Comparison of ENCODE assay signal across 23 cellular contexts in the genomic region with DNA sequence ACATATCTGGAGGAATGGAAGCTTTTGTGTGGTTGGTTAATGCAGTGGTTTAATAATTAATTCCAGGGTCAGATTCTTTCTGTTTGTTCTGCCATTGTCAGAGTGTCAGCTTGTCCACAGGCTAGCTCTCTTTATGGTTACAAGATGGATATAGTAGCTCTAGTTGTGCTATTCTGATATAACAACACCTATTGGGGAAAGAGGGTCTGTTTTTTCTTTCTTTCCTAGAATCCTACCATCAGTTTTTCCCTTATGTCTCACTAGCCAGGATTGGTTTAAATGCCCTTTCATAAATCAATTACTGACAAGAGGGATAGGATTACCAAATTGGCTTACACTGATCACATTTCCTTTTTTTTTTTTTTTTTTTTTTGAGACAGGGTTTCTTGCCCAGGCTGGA. TPM values are rescaled to one million over a fixed set of nuclear protein-coding genes. Genes with fewer than 3 reads are reported as not detected.
DNase-seq lines count a peak whose midpoint lies in the region; ATAC-seq and TF ChIP-seq lines count a peak whose summit lies in the region.
"Had no signal": no experiment of that assay in that cellular context is flagged by ENCODE, and none has a peak within 500 bp of the region (broad histone marks: within the 10 kb centered on the region; RNA-seq: fewer than 3 reads in every experiment).

No MANE protein-coding gene starts in this region.

- no TSS peak for BruUV-seq in Calu3 (replicated peaks; lab: Mats Ljungman, UMichigan)

- CTCF ChIA-PET in Calu3 (lab: Charles Lee) = interaction anchor here (1.1 kb wide), 1 partner anchor 370 kb away, joined by 6 read pairs; no protein-coding TSS in a partner anchor
- CTCF ChIA-PET in CD4-positive, alpha-beta T cell (lab: Charles Lee) = interaction anchor here (0.7 to 0.8 kb wide), 2 partner anchors 12 to 82 kb away, joined by 3 read pairs; no protein-coding TSS in a partner anchor

- intact Hi-C loops in Calu3 (cut with micrococcal nuclease; ENCODE audit: unreplicated experiment) = no loop called here
- intact Hi-C loops in CD4-positive, alpha-beta T cell (cut with DNase I, micrococcal nuclease) = no loop called here

- POLR2A ChIA-PET in CD4-positive, alpha-beta T cell (lab: Charles Lee) = no interaction called here

- H3K9me3 ChIP-seq in CD4-positive, alpha-beta T cell (ENCODE audit: control insufficient read depth, low read length) = no peaks in the 10 kb centered on the region
- H3K9me3 ChIP-seq: mucosa of descending colon, testis had no signal

- TF ChIP-seq CTCF in Calu3 (IDR thresholded peaks at IDR 0.05; ENCODE audit: unreplicated experiment) = no peak
- TF ChIP-seq CTCF in endothelial cell (IDR thresholded peaks at IDR 0.05; ENCODE audit: unreplicated experiment) = no peak
- no peak for TF ChIP-seq CTCF in neural crest cell (conservative IDR thresholded peaks at IDR 0.05)
- no peak for TF ChIP-seq CTCF in CD4-positive, alpha-beta T cell (IDR thresholded peaks at IDR 0.05)

- H3K27ac Mint-ChIP-seq in Calu3 (ENCODE audit: unreplicated experiment) (peak overlapping the region; percentile 33), endothelial cell (ENCODE audit: unreplicated experiment) (peak overlapping the region; percentile 11), neural crest cell (ENCODE audit: unreplicated experiment) (peak overlapping the region; percentile 31)
- H3K27ac Mint-ChIP-seq in CD4-positive, alpha-beta T cell = no peak overlapping the region
- H3K27ac Mint-ChIP-seq: B cell had no signal

- DNase-seq in Calu3 (peak; percentile 4), NCI-H146 treated with DMSO at 0.1 percent for 48 hours (lab: John Stamatoyannopoulos, UW; ENCODE audit: unreplicated experiment) (peak; percentile 6), endothelial cell (ENCODE audit: low spot score) (no peak), neural crest cell (ENCODE audit: low read depth, low spot score) (no peak), DMS 273 treated with DMSO at 0.1 percent for 48 hours (lab: John Stamatoyannopoulos, UW) (no peak)
- no peak for DNase-seq in CD4-positive, alpha-beta T cell
- DNase-seq: activated CD4-positive, alpha-beta T cell treated with anti-CD3 and anti-CD28 coated beads for 1 hour; activated naive CD4-positive, alpha-beta T cell; brain microvascular endothelial cell; DMS153; dorsolateral prefrontal cortex; hippocampal formation; kidney; mucosa of descending colon; NCI-H1048; NCI-H345; occipital lobe; SHP77 treated with DMSO at 0.1 percent for 48 hours; stimulated activated CD4-positive, alpha-beta T cell treated with anti-CD3 and anti-CD28 coated beads, Interleukin-4, amount 100 ng/mL, for 1 hour; testis had no signal

- no peaks in the 10 kb centered on the region for H3K27me3 Mint-ChIP-seq in Calu3 (ENCODE audit: unreplicated experiment)
- H3K27me3 Mint-ChIP-seq in endothelial cell (ENCODE audit: unreplicated experiment) = peaks cover 2% of the 10 kb centered on the region
- no peaks in the 10 kb centered on the region for H3K27me3 Mint-ChIP-seq in neural crest cell (ENCODE audit: low read depth)
- H3K27me3 Mint-ChIP-seq in CD4-positive, alpha-beta T cell = no peaks in the 10 kb centered on the region
- H3K27me3 Mint-ChIP-seq: B cell had no signal

- H3K4me1 Mint-ChIP-seq in Calu3 (ENCODE audit: low read depth, unreplicated experiment) (peaks cover 59% of the 10 kb centered on the region), endothelial cell (ENCODE audit: unreplicated experiment) (peaks cover 35% of the 10 kb centered on the region), neural crest cell (peaks cover 19% of the 10 kb centered on the region)
- peaks cover 95% of the 10 kb centered on the region for H3K4me1 Mint-ChIP-seq in CD4-positive, alpha-beta T cell (ENCODE audit: low read depth)

- H3K36me3 Mint-ChIP-seq in Calu3 (ENCODE audit: insufficient read depth, unreplicated experiment) = peaks cover 7% of the 10 kb centered on the region
- no peaks in the 10 kb centered on the region for H3K36me3 Mint-ChIP-seq in endothelial cell (ENCODE audit: low read depth, unreplicated experiment)
- peaks cover 25% of the 10 kb centered on the region for H3K36me3 Mint-ChIP-seq in neural crest cell (ENCODE audit: low read depth)
- H3K36me3 Mint-ChIP-seq in CD4-positive, alpha-beta T cell (ENCODE audit: low read depth) = peaks cover 23% of the 10 kb centered on the region

- no peaks in the 10 kb centered on the region for H3K27me3 ChIP-seq in CD4-positive, alpha-beta T cell (ENCODE audit: control insufficient read depth, insufficient read depth, low read length)
- H3K27me3 ChIP-seq: brain microvascular endothelial cell, dorsolateral prefrontal cortex, testis had no signal

- ATAC-seq in GM19351 (IDR thresholded peaks at IDR 0.05; ENCODE audit: unreplicated experiment) (no peak), GM21381 (IDR thresholded peaks at IDR 0.05; ENCODE audit: unreplicated experiment) (no peak)
- ATAC-seq in CD4-positive, alpha-beta T cell (ENCODE audit: poor library complexity) = no peak
- ATAC-seq: mucosa of descending colon had no signal

- no peak overlapping the region for H3K4me3 Mint-ChIP-seq in Calu3 (ENCODE audit: low read depth, unreplicated experiment)
- no peak overlapping the region for H3K4me3 Mint-ChIP-seq in endothelial cell (ENCODE audit: unreplicated experiment)
- no peak overlapping the region for H3K4me3 Mint-ChIP-seq in neural crest cell
- H3K4me3 Mint-ChIP-seq in CD4-positive, alpha-beta T cell = no peak overlapping the region
- H3K4me3 Mint-ChIP-seq: B cell had no signal

- no peak overlapping the region for H3K27ac ChIP-seq in CD4-positive, alpha-beta T cell (ENCODE audit: low read depth, low read length)
- H3K27ac ChIP-seq: brain microvascular endothelial cell, dorsolateral prefrontal cortex, testis had no signal

- H3K9me3 Mint-ChIP-seq in Calu3 (ENCODE audit: low read depth, unreplicated experiment) = peaks cover 6% of the 10 kb centered on the region
- no peaks in the 10 kb centered on the region for H3K9me3 Mint-ChIP-seq in endothelial cell (ENCODE audit: unreplicated experiment)
- H3K9me3 Mint-ChIP-seq in neural crest cell = peaks cover 8% of the 10 kb centered on the region
- no peaks in the 10 kb centered on the region for H3K9me3 Mint-ChIP-seq in CD4-positive, alpha-beta T cell

RNA-seq across cellular contexts. Expression of a gene that starts 27.8 kb away (rescaled TPM):
- 117 and 126 TPM in 2 replicates for total RNA-seq in Calu3 (2022)
- total RNA-seq in endothelial cell (ENCODE audit: unreplicated experiment) = 136 TPM
- 79.4 and 86.9 TPM in 2 replicates for total RNA-seq in neural crest cell
- 100 to 1,000 TPM; 107 to 121 TPM for total RNA-seq in CD4-positive, alpha-beta T cell

Comparison
In these comparisons a context has a peak if more than half of its experiments do, and no peak if none do; other contexts are left out.
1. DNase-seq: peak in Calu3 (single experiment) and NCI-H146 treated with DMSO at 0.1 percent for 48 hours (single experiment); none in endothelial cell (single experiment), neural crest cell (single experiment), DMS 273 treated with DMSO at 0.1 percent for 48 hours (single experiment) and CD4-positive, alpha-beta T cell (0 of 10).